Comparison of ENCODE assay signal across 11 cellular contexts in genomic region chr3:66497288-66497972, GRCh38. TPM values are rescaled to one million over a fixed set of nuclear protein-coding genes. Genes with fewer than 3 reads are reported as not detected.
DNase-seq lines count a peak whose midpoint lies in the region; ATAC-seq and TF ChIP-seq lines count a peak whose summit lies in the region.
"Had no signal": no experiment of that assay in that cellular context is flagged by ENCODE, and none has a peak within 500 bp of the region (broad histone marks: within the 10 kb centered on the region; RNA-seq: fewer than 3 reads in every experiment).

No MANE protein-coding gene starts in this region.

- peaks cover 1% of the 10 kb centered on the region for H3K79me1 ChIP-seq in trophoblast cell (ENCODE audit: low read length)

- H3K23ac ChIP-seq in trophoblast cell (ENCODE audit: low read length): no peak overlapping the region

- H2BK12ac ChIP-seq in trophoblast cell (ENCODE audit: low read length): no peak overlapping the region

- H3K4me2 ChIP-seq in OCI-LY7 (ENCODE audit: low read length) (peak overlapping the region; percentile 92), trophoblast cell (ENCODE audit: low read length) (no peak overlapping the region)

- H2AFZ ChIP-seq in OCI-LY7 (ENCODE audit: low read length) (no peak overlapping the region), trophoblast cell (ENCODE audit: insufficient read depth, low read length, poor library complexity) (no peak overlapping the region)

- H3K14ac ChIP-seq in trophoblast cell (ENCODE audit: low read length): no peak overlapping the region

- H3K4me3 Mint-ChIP-seq in endodermal cell: peak overlapping the region; percentile 92

- POLR2A ChIA-PET in OCI-LY7 (lab: Charles Lee): interaction anchor here (0.5 to 9.0 kb wide), 10 partner anchors 11 to 500 kb away, joined by 3 to 100 read pairs (median 6); partner anchors contain the start of gene KBTBD8

- no peaks in the 10 kb centered on the region for H4K20me1 ChIP-seq in OCI-LY7 (ENCODE audit: insufficient read depth, low read length)

- intact Hi-C loops in OCI-LY7 (cut with micrococcal nuclease; ENCODE audit: unreplicated experiment): loop anchor here (5.0 to 10.0 kb wide), 4 partner anchors 220 to 1187 kb away; no protein-coding TSS in a partner anchor

- H2AK5ac ChIP-seq in trophoblast cell (ENCODE audit: low read length): no peak overlapping the region

- H4K12ac ChIP-seq in trophoblast cell (ENCODE audit: low read depth, low read length): no peak overlapping the region

- H3K9me2 ChIP-seq in OCI-LY7 (ENCODE audit: insufficient read depth, low read length): no peaks in the 10 kb centered on the region

- H3K4ac ChIP-seq in trophoblast cell (ENCODE audit: low read depth, low read length): no peak overlapping the region

- H4K8ac ChIP-seq in trophoblast cell (ENCODE audit: low read depth, low read length): no peak overlapping the region

- H3K79me2 ChIP-seq in OCI-LY7 (ENCODE audit: insufficient read depth, low read depth, low read length) (peaks cover 82% of the 10 kb centered on the region), trophoblast cell (ENCODE audit: control insufficient read depth, insufficient read depth, low read length, poor library complexity) (no peaks in the 10 kb centered on the region)

- no peaks in the 10 kb centered on the region for H3K36me3 Mint-ChIP-seq in endodermal cell (ENCODE audit: low read depth)

- H3K36me3 ChIP-seq in OCI-LY7 (ENCODE audit: insufficient read depth, low read length) (peaks cover 26% of the 10 kb centered on the region), endodermal cell (ENCODE audit: control insufficient read depth, insufficient read depth, low read length) (no peaks in the 10 kb centered on the region), skeletal muscle tissue (ENCODE audit: control insufficient read depth in 3 of 3, insufficient read depth in 3 of 3, low read length in 3 of 3) (no peaks in the 10 kb centered on the region), trophoblast cell (ENCODE audit: control insufficient read depth in 1 of 2, insufficient read depth in 2 of 2, low read length in 2 of 2) (no peaks in the 10 kb centered on the region)

- H3K9me3 ChIP-seq in OCI-LY7 (ENCODE audit: low read length): no peaks in the 10 kb centered on the region
- no peaks in the 10 kb centered on the region for H3K9me3 ChIP-seq in endodermal cell (ENCODE audit: control insufficient read depth, low read length)
- H3K9me3 ChIP-seq in skeletal muscle tissue (ENCODE audit: control insufficient read depth in 3 of 3, low read length in 3 of 3): no peaks in the 10 kb centered on the region
- H3K9me3 ChIP-seq in trophoblast cell (ENCODE audit: insufficient read depth, low read depth, low read length): no peaks in the 10 kb centered on the region

- H3K27me3 ChIP-seq in endodermal cell (ENCODE audit: control insufficient read depth, insufficient read depth, low read length, poor library complexity, severe bottlenecking) (no peaks in the 10 kb centered on the region), skeletal muscle tissue (ENCODE audit: control insufficient read depth in 3 of 3, insufficient read depth in 3 of 3, low read length in 3 of 3) (no peaks in the 10 kb centered on the region), trophoblast cell (ENCODE audit: insufficient read depth, low read length) (peaks cover 13% of the 10 kb centered on the region)
- H3K27me3 ChIP-seq: SJSA1 had no signal

- 81 to 83% methylated on average over 3 to 5 of the region's 5 CpGs for WGBS in endodermal cell (ENCODE audit: insufficient coverage in 1 of 2, insufficient read length in 1 of 2), 2 experiments
- no CpG with 5 or more reads among the region's 5 CpGs for WGBS in trophoblast cell (ENCODE audit: extremely low coverage, insufficient coverage, insufficient read length)

- no peak overlapping the region for H4K91ac ChIP-seq in trophoblast cell (ENCODE audit: low read depth, low read length)

- CTCF ChIA-PET in OCI-LY7 (lab: Charles Lee; ENCODE audit: unreplicated experiment): interaction anchor here (1.0 to 1.4 kb wide), 3 partner anchors 14 to 36 kb away, joined by 3 to 6 read pairs (median 3); no protein-coding TSS in a partner anchor

- H3K27ac Mint-ChIP-seq in endodermal cell: no peak overlapping the region

- peak overlapping the region; percentile 18 for H3K9ac ChIP-seq in endodermal cell (ENCODE audit: extremely low read depth, low read length, poor library complexity, severe bottlenecking)
- H3K9ac ChIP-seq in skeletal muscle tissue (ENCODE audit: low read depth in 1 of 3, low read length in 3 of 3): peak overlapping the region in 2 of 3 donors; percentile 12 to 83
- H3K9ac ChIP-seq in trophoblast cell (ENCODE audit: low read length): no peak overlapping the region

- BruUV-seq in OCI-LY7 (replicated peaks; lab: Mats Ljungman, UMichigan): TSS peak; percentile 40

- TF ChIP-seq CTCF in OCI-LY7 (conservative IDR thresholded peaks at IDR 0.05; ENCODE audit: low read length): no peak
- TF ChIP-seq CTCF in endodermal cell (conservative IDR thresholded peaks at IDR 0.05): no peak

- peaks cover 2% of the 10 kb centered on the region for H3K27me3 Mint-ChIP-seq in endodermal cell (ENCODE audit: insufficient read depth)

- H3K9me3 Mint-ChIP-seq in endodermal cell: no peaks in the 10 kb centered on the region

- peaks cover 57% of the 10 kb centered on the region for H3K4me1 ChIP-seq in OCI-LY7 (ENCODE audit: insufficient read depth, low read length, poor library complexity, severe bottlenecking)
- peaks cover 36% of the 10 kb centered on the region for H3K4me1 ChIP-seq in endodermal cell (ENCODE audit: control insufficient read depth, insufficient read depth, low read length)
- H3K4me1 ChIP-seq in skeletal muscle tissue (ENCODE audit: control insufficient read depth in 3 of 3, insufficient read depth in 3 of 3, low read length in 3 of 3): peaks cover 41 to 64% (median 56%) of the 10 kb centered on the region in 3 donors
- peaks cover 6 to 9% of the 10 kb centered on the region in 2 experiments for H3K4me1 ChIP-seq in trophoblast cell (ENCODE audit: control insufficient read depth in 1 of 2, insufficient read depth in 2 of 2, low read length in 2 of 2)

- no peak overlapping the region for H2BK5ac ChIP-seq in trophoblast cell (ENCODE audit: low read depth, low read length, poor library complexity)

- DNase-seq in H4 (ENCODE audit: low spot score): peak; percentile 7
- DNase-seq in OCI-LY7 (ENCODE audit: low spot score): peak; percentile 55
- DNase-seq in endodermal cell: no peak
- DNase-seq in trophoblast cell: no peak
- no peak for DNase-seq in NCI-H345 (lab: John Stamatoyannopoulos, UW)
- DNase-seq: activated CD8-positive, alpha-beta memory T cell treated with anti-CD3 and anti-CD28 coated beads, Interleukin-2, amount 50 U/mL, for 48 hours; DMS79 treated with DMSO at 0.1 percent for 48 hours; kidney had no signal

- H3K4me3 ChIP-seq in OCI-LY7 (ENCODE audit: low read depth, low read length, poor library complexity, severe bottlenecking) (peak overlapping the region; percentile 98), endodermal cell (ENCODE audit: low read length) (peak overlapping the region; percentile 97), skeletal muscle tissue (ENCODE audit: low read length in 3 of 3) (no peak overlapping the region), trophoblast cell (ENCODE audit: low read depth, low read length) (no peak overlapping the region)
- H3K4me3 ChIP-seq: SJSA1 had no signal

- ATAC-seq in GM21528 (IDR thresholded peaks at IDR 0.05; ENCODE audit: low FRiP score, unreplicated experiment): no peak

- no peak overlapping the region for H2BK120ac ChIP-seq in trophoblast cell (ENCODE audit: insufficient read depth, low read length, poor library complexity)

- no peak overlapping the region for H3K18ac ChIP-seq in trophoblast cell (ENCODE audit: low read length)

- peaks cover 76% of the 10 kb centered on the region for H3K4me1 Mint-ChIP-seq in endodermal cell

- peak overlapping the region; percentile 97 for H3K27ac ChIP-seq in OCI-LY7 (ENCODE audit: low read depth, low read length, poor library complexity, severe bottlenecking)
- H3K27ac ChIP-seq in endodermal cell (ENCODE audit: low read depth, low read length): no peak overlapping the region
- H3K27ac ChIP-seq in skeletal muscle tissue (ENCODE audit: low read depth, low read length): peak overlapping the region; percentile 78
- H3K27ac ChIP-seq in trophoblast cell (ENCODE audit: low read depth, low read length): no peak overlapping the region
- H3K27ac ChIP-seq: SJSA1 had no signal

RNA-seq across cellular contexts. Expression of gene LRIG1, which starts 3.4 kb away (rescaled TPM):
- 3.2 and 5.0 TPM in 2 replicates for total RNA-seq in H4 (2014; rRNA removed; shearing (Covaris generic))
- total RNA-seq in OCI-LY7 (2014; rRNA removed; shearing (Covaris generic)): 74.5 and 115 TPM in 2 replicates
- total RNA-seq in OCI-LY7 (2022): 84.2 and 113 TPM in 2 replicates
- total RNA-seq in endodermal cell: 10 to 100 TPM; 37.5 to 42.3 TPM
- polyA plus RNA-seq in endodermal cell (2013, experiment 1 of 2): 119 TPM
- polyA plus RNA-seq in endodermal cell (2013, experiment 2 of 2): 96.5 TPM
- 135 TPM for total RNA-seq in skeletal muscle tissue
- polyA plus RNA-seq in trophoblast cell (2013): 0.33 and 0.42 TPM in 2 replicates

Comparison
In these comparisons a context has a peak if more than half of its experiments do, and no peak if none do; other contexts are left out.
1. DNase-seq: peak in H4 (single experiment) and OCI-LY7 (single experiment); none in endodermal cell (single experiment), trophoblast cell (0 of 2) and NCI-H345 (single experiment).
2. H3K27ac ChIP-seq: peak in OCI-LY7 (single experiment) and skeletal muscle tissue (single experiment); none in endodermal cell (single experiment) and trophoblast cell (single experiment).
3. H3K4me3 ChIP-seq: peak in OCI-LY7 (single experiment) and endodermal cell (single experiment); none in skeletal muscle tissue (0 of 3) and trophoblast cell (single experiment).